In genomic region chr10:35448687-35449662, GRCh38 we compare ENCODE assay signal across 8 cellular contexts.
A peak's percentile ranks its signal among the peaks of the same experiment; 100 is the strongest.
DNase-seq lines count a peak whose midpoint lies in the region; ATAC-seq, FAIRE-seq and TF ChIP-seq lines count a peak whose summit lies in the region.

No MANE protein-coding gene starts in this region.

- H3K27me3 ChIP-seq in bronchial epithelial cell (ENCODE audit: control insufficient read depth, insufficient read depth, low read length) (no peaks in the 10 kb centered on the region), lower lobe of right lung (ENCODE audit: low read depth) (no peaks in the 10 kb centered on the region)

- DNase-seq in activated T-cell treated with anti-CD3 and anti-CD28 coated beads, Interleukin-2, amount 50 U/mL, for 72 hours, result no peak
- DNase-seq in activated T-cell treated with anti-CD3 and anti-CD28 coated beads, Interleukin-2, amount 50 U/mL, for 48 hours, result no peak
- DNase-seq in bronchial epithelial cell (ENCODE audit: low read depth), result peak; percentile 22
- DNase-seq in lower lobe of right lung, result no peak
- DNase-seq in cerebellum (ENCODE audit: low spot score), result no peak
- DNase-seq in posterior vena cava (ENCODE audit: low spot score), result no peak
- no peak for DNase-seq in activated CD8-positive, alpha-beta memory T cell treated with anti-CD3 and anti-CD28 coated beads, Interleukin-2, amount 50 U/mL, for 4 hours

- FAIRE-seq in bronchial epithelial cell (lab: Jason Lieb, UNC), result no peak

- H3K4me3 Mint-ChIP-seq in activated T-cell treated with anti-CD3 and anti-CD28 coated beads, Interleukin-2, amount 50 U/mL, for 72 hours, result peak overlapping the region; percentile 15 to 80

- H3K4me1 Mint-ChIP-seq in activated T-cell treated with anti-CD3 and anti-CD28 coated beads, Interleukin-2, amount 50 U/mL, for 72 hours (ENCODE audit: low read depth), result peaks cover 85% of the 10 kb centered on the region

- peaks cover 9 to 13% of the 10 kb centered on the region in 2 donors for H3K9me3 Mint-ChIP-seq in activated T-cell treated with anti-CD3 and anti-CD28 coated beads, Interleukin-2, amount 50 U/mL, for 72 hours

- H3K36me3 ChIP-seq in bronchial epithelial cell (ENCODE audit: control insufficient read depth, insufficient read depth, low read length), result no peaks in the 10 kb centered on the region
- no peaks in the 10 kb centered on the region for H3K36me3 ChIP-seq in lower lobe of right lung
- H3K36me3 ChIP-seq in urinary bladder (ENCODE audit: insufficient read depth), result no peaks in the 10 kb centered on the region

- peaks cover 9 to 18% of the 10 kb centered on the region in 2 donors for H3K36me3 Mint-ChIP-seq in activated T-cell treated with anti-CD3 and anti-CD28 coated beads, Interleukin-2, amount 50 U/mL, for 72 hours (ENCODE audit: insufficient read depth in 2 of 2)

- H3K4me3 ChIP-seq in bronchial epithelial cell (ENCODE audit: low read depth, low read length), result no peak overlapping the region
- H3K4me3 ChIP-seq in lower lobe of right lung, result no peak overlapping the region
- no peak overlapping the region for H3K4me3 ChIP-seq in urinary bladder (ENCODE audit: low read depth, low read length)

- H3K27ac ChIP-seq in lower lobe of right lung, result peak overlapping the region; percentile 48
- H3K27ac ChIP-seq in urinary bladder (ENCODE audit: low read depth), result peak overlapping the region; percentile 76

- 73% methylated on average over 11 of the region's 11 CpGs for WGBS in urinary bladder

- H3K9me3 ChIP-seq in lower lobe of right lung, result peaks cover 16% of the 10 kb centered on the region

- H3K27me3 Mint-ChIP-seq in activated T-cell treated with anti-CD3 and anti-CD28 coated beads, Interleukin-2, amount 50 U/mL, for 72 hours (ENCODE audit: low read depth), result no peaks in the 10 kb centered on the region

- no peak overlapping the region for H3K27ac Mint-ChIP-seq in activated T-cell treated with anti-CD3 and anti-CD28 coated beads, Interleukin-2, amount 50 U/mL, for 72 hours

- intact Hi-C loops in lower lobe of right lung (cut with DNase I) (no loop called here), posterior vena cava (cut with DNase I) (no loop called here)

- no peak for ATAC-seq in activated T-cell treated with anti-CD3 and anti-CD28 coated beads, Interleukin-2, amount 50 U/mL, for 72 hours (replicated peaks in 1 of 2)
- peak; percentile 13 to 23 for ATAC-seq in lower lobe of right lung

- H3K4me1 ChIP-seq in lower lobe of right lung (peaks cover 80% of the 10 kb centered on the region), urinary bladder (ENCODE audit: insufficient read depth) (peaks cover 3% of the 10 kb centered on the region)

- TF ChIP-seq CTCF in bronchial epithelial cell (IDR thresholded peaks at IDR 0.05; ENCODE audit: insufficient read depth, low read length, severe bottlenecking) (no peak), lower lobe of right lung (IDR thresholded peaks at IDR 0.05) (no peak)

Comparison
In these comparisons a context has a peak if more than half of its experiments do, and no peak if none do; other contexts are left out.
1. ATAC-seq: peak in lower lobe of right lung (2 of 2); none in activated T-cell treated with anti-CD3 and anti-CD28 coated beads, Interleukin-2, amount 50 U/mL, for 72 hours (0 of 2).